9 cellular contexts compared by ENCODE assay signal in the genomic region with DNA sequence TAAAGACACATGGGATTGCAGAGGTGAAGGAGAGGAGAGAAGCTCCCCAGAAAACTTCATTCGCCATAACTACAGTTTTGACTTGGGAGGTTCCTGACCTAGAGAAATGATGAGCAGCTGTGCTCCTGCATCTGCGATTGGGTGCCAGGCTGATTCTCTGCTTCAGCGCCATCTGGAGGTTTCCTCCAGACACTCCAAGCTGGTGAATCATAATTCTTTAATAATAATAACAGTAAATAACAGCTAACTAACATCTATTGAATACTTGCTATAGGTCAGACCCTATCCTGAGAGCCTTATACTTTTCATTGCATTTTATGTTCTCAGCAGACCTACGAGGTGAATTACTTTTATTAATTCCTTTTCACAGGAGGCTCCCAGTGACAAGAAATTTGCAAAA.
DNase-seq lines count a peak whose midpoint lies in the region; ATAC-seq, FAIRE-seq and TF ChIP-seq lines count a peak whose summit lies in the region.
"Had no signal": no experiment of that assay in that cellular context is flagged by ENCODE, and none has a peak within 500 bp of the region (broad histone marks: within the 10 kb centered on the region; RNA-seq: fewer than 3 reads in every experiment).

No MANE protein-coding gene starts in this region.

- H3K9me3 Mint-ChIP-seq in brain = no peaks in the 10 kb centered on the region
- H3K9me3 Mint-ChIP-seq in neural crest cell = no peaks in the 10 kb centered on the region
- H3K9me3 Mint-ChIP-seq in stimulated activated effector memory CD8-positive, alpha-beta T cell treated with anti-CD3 and anti-CD28 coated beads, Interleukin-12 subunit alpha, Interleukin-12 subunit beta, amount 100 ng/mL, for 72 hours = peaks cover 8% of the 10 kb centered on the region

- H3K4me3 Mint-ChIP-seq in brain = no peak overlapping the region
- H3K4me3 Mint-ChIP-seq in neural crest cell = no peak overlapping the region
- no peak overlapping the region for H3K4me3 Mint-ChIP-seq in stimulated activated effector memory CD8-positive, alpha-beta T cell treated with anti-CD3 and anti-CD28 coated beads, Interleukin-12 subunit alpha, Interleukin-12 subunit beta, amount 100 ng/mL, for 72 hours
- H3K4me3 Mint-ChIP-seq: activated naive CD4-positive, alpha-beta T cell treated with anti-CD3 and anti-CD28 coated beads, Interleukin-2, amount 50 U/mL, for 24 hours had no signal

- H3K4me1 Mint-ChIP-seq in brain = peaks cover 22% of the 10 kb centered on the region
- peaks cover 12% of the 10 kb centered on the region for H3K4me1 Mint-ChIP-seq in neural crest cell
- H3K4me1 Mint-ChIP-seq in stimulated activated effector memory CD8-positive, alpha-beta T cell treated with anti-CD3 and anti-CD28 coated beads, Interleukin-12 subunit alpha, Interleukin-12 subunit beta, amount 100 ng/mL, for 72 hours = no peaks in the 10 kb centered on the region
- H3K4me1 Mint-ChIP-seq: activated naive CD4-positive, alpha-beta T cell treated with anti-CD3 and anti-CD28 coated beads, Interleukin-2, amount 50 U/mL, for 24 hours had no signal

- no peak for ATAC-seq in stimulated activated effector memory CD8-positive, alpha-beta T cell treated with anti-CD3 and anti-CD28 coated beads, Interleukin-12 subunit alpha, Interleukin-12 subunit beta, amount 100 ng/mL, for 72 hours

- H3K27ac Mint-ChIP-seq in brain = no peak overlapping the region
- no peak overlapping the region for H3K27ac Mint-ChIP-seq in neural crest cell (ENCODE audit: unreplicated experiment)
- no peak overlapping the region for H3K27ac Mint-ChIP-seq in stimulated activated effector memory CD8-positive, alpha-beta T cell treated with anti-CD3 and anti-CD28 coated beads, Interleukin-12 subunit alpha, Interleukin-12 subunit beta, amount 100 ng/mL, for 72 hours
- H3K27ac Mint-ChIP-seq: activated naive CD4-positive, alpha-beta T cell treated with anti-CD3 and anti-CD28 coated beads, Interleukin-2, amount 50 U/mL, for 24 hours had no signal

- TF ChIP-seq CTCF in brain (conservative IDR thresholded peaks at IDR 0.05) (peak; percentile 19 to 70), neural crest cell (conservative IDR thresholded peaks at IDR 0.05) (peak; percentile 62)

- peak; percentile 44 for DNase-seq in GM03348 (ENCODE audit: low spot score)
- DNase-seq in NCI-H1092 treated with DMSO at 0.1 percent for 48 hours (lab: John Stamatoyannopoulos, UW) = peak; percentile 50
- peak; percentile 15 for DNase-seq in neural crest cell (ENCODE audit: low read depth, low spot score)
- DNase-seq in activated CD4-positive, alpha-beta T cell treated with anti-CD3 and anti-CD28 coated beads, Interleukin-2, amount 50 U/mL, for 4 hours = no peak
- no peak for DNase-seq in stimulated activated effector memory CD8-positive, alpha-beta T cell treated with anti-CD3 and anti-CD28 coated beads, Interleukin-12 subunit alpha, Interleukin-12 subunit beta, amount 100 ng/mL, for 72 hours (ENCODE audit: low spot score in 2 of 2)
- DNase-seq in GM19239 (ENCODE audit: insufficient read length, low spot score) = no peak
- no peak for DNase-seq in mesenteric fat pad (ENCODE audit: low spot score)

- H3K27me3 Mint-ChIP-seq in brain = peaks cover 4% of the 10 kb centered on the region
- H3K27me3 Mint-ChIP-seq in neural crest cell (ENCODE audit: low read depth) = no peaks in the 10 kb centered on the region
- H3K27me3 Mint-ChIP-seq: activated naive CD4-positive, alpha-beta T cell treated with anti-CD3 and anti-CD28 coated beads, Interleukin-2, amount 50 U/mL, for 24 hours had no signal

- H3K36me3 Mint-ChIP-seq in brain (no peaks in the 10 kb centered on the region), neural crest cell (ENCODE audit: low read depth) (no peaks in the 10 kb centered on the region)
- no peaks in the 10 kb centered on the region for H3K36me3 Mint-ChIP-seq in stimulated activated effector memory CD8-positive, alpha-beta T cell treated with anti-CD3 and anti-CD28 coated beads, Interleukin-12 subunit alpha, Interleukin-12 subunit beta, amount 100 ng/mL, for 72 hours
- H3K36me3 Mint-ChIP-seq: activated naive CD4-positive, alpha-beta T cell treated with anti-CD3 and anti-CD28 coated beads, Interleukin-2, amount 50 U/mL, for 24 hours had no signal

- no peak for FAIRE-seq in GM19239 (lab: Jason Lieb, UNC)

Comparison
In these comparisons a context has a peak if more than half of its experiments do, and no peak if none do; other contexts are left out.
1. DNase-seq: peak in GM03348 (single experiment), NCI-H1092 treated with DMSO at 0.1 percent for 48 hours (single experiment) and neural crest cell (single experiment); none in activated CD4-positive, alpha-beta T cell treated with anti-CD3 and anti-CD28 coated beads, Interleukin-2, amount 50 U/mL, for 4 hours (0 of 2), stimulated activated effector memory CD8-positive, alpha-beta T cell treated with anti-CD3 and anti-CD28 coated beads, Interleukin-12 subunit alpha, Interleukin-12 subunit beta, amount 100 ng/mL, for 72 hours (0 of 2), GM19239 (single experiment) and mesenteric fat pad (single experiment).